In the genomic region with DNA sequence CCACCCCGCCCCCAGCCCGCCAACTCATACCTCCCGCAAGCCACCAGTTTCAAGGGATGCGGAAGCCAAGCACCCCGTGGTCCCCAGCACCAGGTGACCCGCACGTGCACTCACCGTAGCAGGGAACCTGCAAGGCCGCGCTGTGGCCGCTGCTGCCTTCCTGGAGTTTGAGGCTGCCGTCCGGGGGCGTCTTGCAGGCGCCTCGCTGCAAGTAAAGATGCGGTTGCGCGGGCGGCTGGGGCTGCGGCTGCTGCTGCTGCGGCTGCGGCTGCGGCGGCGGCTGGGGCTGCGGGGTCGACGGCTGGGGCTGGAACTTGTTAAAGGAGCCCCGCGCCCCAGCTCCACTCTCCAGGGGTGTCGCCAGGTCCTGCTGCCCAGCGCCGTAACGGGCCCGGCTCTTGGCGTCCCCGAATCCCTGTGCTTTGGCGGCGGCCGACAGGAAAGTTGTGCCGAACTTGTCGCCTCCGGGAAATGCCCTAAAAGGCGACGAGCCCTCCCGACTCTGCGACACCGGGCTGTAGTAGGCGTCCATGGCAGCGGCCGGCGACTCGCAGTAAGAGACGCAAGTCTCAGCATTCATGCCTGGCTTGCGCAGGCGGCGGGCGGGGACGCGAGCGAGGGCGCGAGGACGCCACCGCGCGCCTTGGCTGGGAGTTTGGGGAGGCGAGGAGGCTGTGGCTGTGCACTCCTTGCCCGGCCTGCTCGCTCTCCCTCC, we compare ENCODE assay signal across 10 cellular contexts. TPM values are rescaled to one million over a fixed set of nuclear protein-coding genes. Genes with fewer than 3 reads are reported as not detected.
DNase-seq lines count a peak whose midpoint lies in the region; ATAC-seq, FAIRE-seq and TF ChIP-seq lines count a peak whose summit lies in the region.
"Had no signal": no experiment of that assay in that cellular context is flagged by ENCODE, and none has a peak within 500 bp of the region (broad histone marks: within the 10 kb centered on the region; RNA-seq: fewer than 3 reads in every experiment).

A gene (minus strand): TSS at position 657 of the 715 bp plus-strand sequence. CDS start 77 bp downstream, at position 580.

- peaks cover 93% of the 10 kb centered on the region for H3K27me3 Mint-ChIP-seq in activated CD4-positive, alpha-beta T cell treated with anti-CD3 and anti-CD28 coated beads, Interleukin-2, amount 10 ng/mL, durations not matched to agents 24 days and 14 days
- H3K27me3 Mint-ChIP-seq in T-cell = peaks cover 70 to 92% of the 10 kb centered on the region in 2 donors

- DNase-seq in activated CD4-positive, alpha-beta T cell treated with anti-CD3 and anti-CD28 coated beads, Interleukin-2, amount 10 ng/mL, durations not matched to agents 24 days and 14 days = peak; percentile 77
- no peak for DNase-seq in activated CD4-positive, alpha-beta T cell treated with anti-CD3 and anti-CD28 coated beads, Interleukin-2, amount 50 U/mL, for 1 hour
- DNase-seq in T-cell (no peak), fibroblast of the aortic adventitia (ENCODE audit: low read depth) (no peak), skeletal muscle cell (ENCODE audit: low read depth) (no peak), urothelium cell line (ENCODE audit: low spot score) (no peak), DMS153 treated with DMSO at 0.1 percent for 48 hours (lab: John Stamatoyannopoulos, UW; ENCODE audit: unreplicated experiment) (no peak)
- DNase-seq: right lobe of liver had no signal

- ATAC-seq in T-cell (replicated peaks in 1 of 4) = no peak
- no peak for ATAC-seq in GM19023 (IDR thresholded peaks at IDR 0.05; ENCODE audit: unreplicated experiment)

- POLR2A ChIA-PET in T-cell (lab: Charles Lee) = no interaction called here

- CTCF ChIA-PET in T-cell (lab: Charles Lee) = no interaction called here

- H3K4me1 Mint-ChIP-seq in activated CD4-positive, alpha-beta T cell treated with anti-CD3 and anti-CD28 coated beads, Interleukin-2, amount 10 ng/mL, durations not matched to agents 24 days and 14 days = peaks cover 28% of the 10 kb centered on the region
- peaks cover 21 to 36% (median 27%) of the 10 kb centered on the region in 3 donors for H3K4me1 Mint-ChIP-seq in T-cell

- no peaks in the 10 kb centered on the region for H3K9me3 Mint-ChIP-seq in activated CD4-positive, alpha-beta T cell treated with anti-CD3 and anti-CD28 coated beads, Interleukin-2, amount 10 ng/mL, durations not matched to agents 24 days and 14 days
- no peaks in the 10 kb centered on the region for H3K9me3 Mint-ChIP-seq in T-cell

- peak within 1 kb of the TSS; percentile 25 for H3K4me3 ChIP-seq in fibroblast of the aortic adventitia (ENCODE audit: low read depth, low read length)
- peak within 1 kb of the TSS; percentile 43 for H3K4me3 ChIP-seq in skeletal muscle cell (ENCODE audit: low read depth, low read length)
- H3K4me3 ChIP-seq: right lobe of liver had no signal

- no peak for TF ChIP-seq CTCF in fibroblast of the aortic adventitia (IDR thresholded peaks at IDR 0.05; ENCODE audit: insufficient read depth, low read length)

- FAIRE-seq in urothelium cell line (lab: Jason Lieb, UNC) = no peak

- H3K4me3 Mint-ChIP-seq in activated CD4-positive, alpha-beta T cell treated with anti-CD3 and anti-CD28 coated beads, Interleukin-2, amount 10 ng/mL, durations not matched to agents 24 days and 14 days = peak within 1 kb of the TSS; percentile 50
- peak within 1 kb of the TSS; percentile 36 to 54 (median 52) for H3K4me3 Mint-ChIP-seq in T-cell

- intact Hi-C loops in activated CD4-positive, alpha-beta T cell treated with anti-CD3 and anti-CD28 coated beads, Interleukin-2, amount 10 ng/mL, durations not matched to agents 24 days and 14 days (cut with micrococcal nuclease) = loop anchor here (1.0 to 5.0 kb wide), 2 partner anchors 11 to 732 kb away; no protein-coding TSS in a partner anchor

- H3K27ac Mint-ChIP-seq in activated CD4-positive, alpha-beta T cell treated with anti-CD3 and anti-CD28 coated beads, Interleukin-2, amount 10 ng/mL, durations not matched to agents 24 days and 14 days = peak within 1 kb of the TSS; percentile 41
- no peak within 1 kb of the TSS for H3K27ac Mint-ChIP-seq in T-cell

- H3K36me3 Mint-ChIP-seq in activated CD4-positive, alpha-beta T cell treated with anti-CD3 and anti-CD28 coated beads, Interleukin-2, amount 10 ng/mL, durations not matched to agents 24 days and 14 days (ENCODE audit: low read depth) = no peaks in the 10 kb centered on the region
- no peaks in the 10 kb centered on the region for H3K36me3 Mint-ChIP-seq in T-cell

RNA-seq across cellular contexts. Expression of the gene that starts here (rescaled TPM):
- total RNA-seq in activated CD4-positive, alpha-beta T cell treated with anti-CD3 and anti-CD28 coated beads, Interleukin-2, amount 10 ng/mL, durations not matched to agents 24 days and 14 days = not detected in 2 replicates
- total RNA-seq in T-cell = not detected
- not detected in 2 replicates for total RNA-seq in fibroblast of the aortic adventitia (ENCODE audit: low replicate concordance)
- total RNA-seq: activated CD8-positive, alpha-beta memory T cell treated with anti-CD3 and anti-CD28 coated beads for 36 hours; right lobe of liver had no signal

Comparison
In these comparisons a context has a peak if more than half of its experiments do, and no peak if none do; other contexts are left out.
1. Peak in DNase-seq in activated CD4-positive, alpha-beta T cell treated with anti-CD3 and anti-CD28 coated beads, Interleukin-2, amount 10 ng/mL, durations not matched to agents 24 days and 14 days; RNA of the gene not detected or under 1 TPM.